ENCODE assay signal across 8 cellular contexts in genomic region chr2:175167076-175167791, GRCh38. TPM values are rescaled to one million over a fixed set of nuclear protein-coding genes. Genes with fewer than 3 reads are reported as not detected.
A peak's percentile ranks its signal among the peaks of the same experiment; 100 is the strongest.
DNase-seq lines count a peak whose midpoint lies in the region; ATAC-seq, FAIRE-seq and TF ChIP-seq lines count a peak whose summit lies in the region.

No MANE protein-coding gene starts in this region.

- H3K9me3 ChIP-seq in astrocyte (ENCODE audit: insufficient read depth, low read depth, low read length) (no peaks in the 10 kb centered on the region), iPS-20b (ENCODE audit: insufficient read depth, low read depth, low read length) (no peaks in the 10 kb centered on the region)

- CTCF ChIA-PET in activated naive CD4-positive, alpha-beta T cell treated with anti-CD3 and anti-CD28 coated beads, Interleukin-2, amount 10 ng/mL, durations not matched to agents 7 days and 5 days (lab: Charles Lee): interaction anchor here (1.4 kb wide), 1 partner anchor 18 kb away, joined by 3 read pairs; no protein-coding TSS in a partner anchor

- peak; percentile 1 for ATAC-seq in HG02938 (IDR thresholded peaks at IDR 0.05; ENCODE audit: unreplicated experiment)

- H3K36me3 ChIP-seq in astrocyte (ENCODE audit: insufficient read depth, low read length): no peaks in the 10 kb centered on the region
- H3K36me3 ChIP-seq in iPS-20b (ENCODE audit: insufficient read depth, low read depth, low read length): no peaks in the 10 kb centered on the region

- H4K20me1 ChIP-seq in astrocyte (ENCODE audit: insufficient read depth, low read length): peaks cover 40% of the 10 kb centered on the region

- peak overlapping the region; percentile 90 for H3K4me2 ChIP-seq in astrocyte (ENCODE audit: low read length)

- peak overlapping the region; percentile 99 for H3K4me3 Mint-ChIP-seq in activated naive CD4-positive, alpha-beta T cell treated with anti-CD3 and anti-CD28 coated beads, Interleukin-2, amount 10 ng/mL, durations not matched to agents 7 days and 5 days
- H3K4me3 Mint-ChIP-seq in astrocyte (ENCODE audit: unreplicated experiment): peak overlapping the region; percentile 100

- peak overlapping the region; percentile 98 for H3K27ac Mint-ChIP-seq in activated naive CD4-positive, alpha-beta T cell treated with anti-CD3 and anti-CD28 coated beads, Interleukin-2, amount 10 ng/mL, durations not matched to agents 7 days and 5 days
- H3K27ac Mint-ChIP-seq in astrocyte (ENCODE audit: unreplicated experiment): peak overlapping the region; percentile 100

- peaks cover 7% of the 10 kb centered on the region for H3K4me1 ChIP-seq in astrocyte (ENCODE audit: insufficient read depth, low read length)
- peaks cover 2% of the 10 kb centered on the region; the same call in 1 of the 2 replicates for H3K4me1 ChIP-seq in iPS-20b (ENCODE audit: insufficient read depth, low read length)

- H3K79me2 ChIP-seq in astrocyte (ENCODE audit: insufficient read depth, low read length): peaks cover 55% of the 10 kb centered on the region

- no peaks in the 10 kb centered on the region for H3K27me3 Mint-ChIP-seq in activated naive CD4-positive, alpha-beta T cell treated with anti-CD3 and anti-CD28 coated beads, Interleukin-2, amount 10 ng/mL, durations not matched to agents 7 days and 5 days
- H3K27me3 Mint-ChIP-seq in astrocyte (ENCODE audit: low read depth, unreplicated experiment): no peaks in the 10 kb centered on the region

- no peak for DNase-seq in activated naive CD4-positive, alpha-beta T cell treated with anti-CD3 and anti-CD28 coated beads, Interleukin-2, amount 10 ng/mL, durations not matched to agents 7 days and 5 days
- no peak for DNase-seq in activated naive CD4-positive, alpha-beta T cell treated with anti-CD3 and anti-CD28 coated beads, Interleukin-2, amount 50 U/mL, for 16 hours
- DNase-seq in NCI-H510A treated with DMSO at 0.1 percent for 48 hours (lab: John Stamatoyannopoulos, UW) (peak; percentile 96), astrocyte (ENCODE audit: low read depth) (peak; percentile 26), NOMO-1 treated with DMSO at 0.1 percent for 48 hours (lab: John Stamatoyannopoulos, UW; ENCODE audit: unreplicated experiment) (no peak)

- peak overlapping the region; percentile 99 for H3K4me3 ChIP-seq in astrocyte (ENCODE audit: insufficient read depth, low read depth, low read length)
- peak overlapping the region; percentile 88 for H3K4me3 ChIP-seq in iPS-20b (ENCODE audit: low read length)
- H3K4me3 ChIP-seq in skin epidermis: peak overlapping the region; percentile 58 to 100 (median 93)

- H3K27me3 ChIP-seq in astrocyte (ENCODE audit: insufficient read depth, low read length) (no peaks in the 10 kb centered on the region), iPS-20b (ENCODE audit: insufficient read depth, low read length) (no peaks in the 10 kb centered on the region)

- FAIRE-seq in astrocyte (lab: Jason Lieb, UNC): no peak

- H3K9ac ChIP-seq in astrocyte (ENCODE audit: low read length) (peak overlapping the region; percentile 100), iPS-20b (ENCODE audit: low read depth, low read length) (peak overlapping the region; percentile 91)

- peaks cover 14% of the 10 kb centered on the region for H3K36me3 Mint-ChIP-seq in activated naive CD4-positive, alpha-beta T cell treated with anti-CD3 and anti-CD28 coated beads, Interleukin-2, amount 10 ng/mL, durations not matched to agents 7 days and 5 days
- H3K36me3 Mint-ChIP-seq in astrocyte (ENCODE audit: low read depth, unreplicated experiment): peaks cover 3% of the 10 kb centered on the region

- H3K27ac ChIP-seq in astrocyte (ENCODE audit: low read depth, low read length): peak overlapping the region; percentile 99
- H3K27ac ChIP-seq in iPS-20b (ENCODE audit: low read length): peak overlapping the region; percentile 78
- H3K27ac ChIP-seq in skin epidermis: peak overlapping the region; percentile 83 to 98 (median 95)

- TF ChIP-seq CTCF in astrocyte (IDR thresholded peaks at IDR 0.05; ENCODE audit: insufficient read depth, low read depth, low read length): no peak

- no peaks in the 10 kb centered on the region for H3K9me3 Mint-ChIP-seq in activated naive CD4-positive, alpha-beta T cell treated with anti-CD3 and anti-CD28 coated beads, Interleukin-2, amount 10 ng/mL, durations not matched to agents 7 days and 5 days
- H3K9me3 Mint-ChIP-seq in astrocyte (ENCODE audit: unreplicated experiment): no peaks in the 10 kb centered on the region

- peak overlapping the region; percentile 100 for H2AFZ ChIP-seq in astrocyte (ENCODE audit: low read depth, low read length)

- peaks cover 63% of the 10 kb centered on the region for H3K4me1 Mint-ChIP-seq in activated naive CD4-positive, alpha-beta T cell treated with anti-CD3 and anti-CD28 coated beads, Interleukin-2, amount 10 ng/mL, durations not matched to agents 7 days and 5 days
- no peaks in the 10 kb centered on the region for H3K4me1 Mint-ChIP-seq in astrocyte (ENCODE audit: low read depth, unreplicated experiment)

RNA-seq across cellular contexts. Expression of gene ATF2, which starts 0.8 kb away (rescaled TPM):
- total RNA-seq in astrocyte: 54.7 and 55.8 TPM in 2 replicates

RNA-seq across cellular contexts. Expression of gene ATP5MC3, which starts 14.3 kb away (rescaled TPM):
- 273 and 289 TPM in 2 replicates for total RNA-seq in astrocyte

Comparison
In these comparisons a context has a peak if more than half of its experiments do, and no peak if none do; other contexts are left out.
1. DNase-seq: peak in NCI-H510A treated with DMSO at 0.1 percent for 48 hours (single experiment) and astrocyte (single experiment); none in activated naive CD4-positive, alpha-beta T cell treated with anti-CD3 and anti-CD28 coated beads, Interleukin-2, amount 10 ng/mL, durations not matched to agents 7 days and 5 days (single experiment), activated naive CD4-positive, alpha-beta T cell treated with anti-CD3 and anti-CD28 coated beads, Interleukin-2, amount 50 U/mL, for 16 hours (single experiment) and NOMO-1 treated with DMSO at 0.1 percent for 48 hours (single experiment).
2. Peak in every context shown above with its lines, with median percentiles within 50 percentile points of each other: H3K27ac ChIP-seq and H3K4me3 ChIP-seq.